8 cellular contexts compared by ENCODE assay signal in the genomic region with DNA sequence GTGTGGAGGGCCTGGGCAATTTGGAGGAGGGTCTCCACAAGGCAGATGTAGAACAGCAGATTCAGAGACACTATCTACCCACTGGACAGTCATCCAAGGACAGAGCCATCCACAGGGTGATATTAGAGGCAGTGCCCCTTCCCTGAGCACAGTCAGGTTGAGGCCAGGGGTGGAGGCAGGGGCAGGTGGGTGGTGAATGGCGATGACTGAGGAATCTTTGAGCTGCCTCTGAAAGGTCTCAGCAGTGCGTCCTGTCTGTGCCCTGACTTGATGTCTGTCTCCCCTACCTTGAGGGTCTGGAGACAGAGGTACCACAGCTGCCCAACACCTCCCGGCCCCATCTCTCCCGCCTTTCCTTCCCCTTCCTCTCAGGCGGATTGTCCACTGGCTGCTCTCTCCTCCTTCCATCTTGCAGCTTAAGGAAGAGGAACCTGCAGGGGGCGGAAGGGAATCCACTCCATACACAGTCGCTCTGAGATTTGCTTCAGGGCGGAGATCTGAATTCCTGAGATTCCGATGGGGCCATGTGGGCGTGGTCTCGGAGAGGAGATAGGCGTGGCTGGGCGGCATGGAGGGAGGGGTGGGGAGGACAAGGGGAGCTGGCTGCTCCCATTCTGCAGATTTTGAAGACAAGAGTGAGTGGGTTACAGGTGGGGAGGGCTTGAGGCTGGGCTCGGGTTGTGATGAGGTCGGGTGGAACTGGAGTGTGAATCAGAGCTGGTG. TPM values are rescaled to one million over a fixed set of nuclear protein-coding genes. Genes with fewer than 3 reads are reported as not detected.
A peak's percentile ranks its signal among the peaks of the same experiment; 100 is the strongest.
DNase-seq lines count a peak whose midpoint lies in the region; ATAC-seq, FAIRE-seq and TF ChIP-seq lines count a peak whose summit lies in the region.

No MANE protein-coding gene starts in this region.

- H3K27ac ChIP-seq in RWPE1 (peak overlapping the region; percentile 3; the same call in 1 of the 2 replicates), pancreas (no peak overlapping the region)
- no peak overlapping the region for H3K27ac ChIP-seq in CD8-positive, alpha-beta T cell (ENCODE audit: low read depth, low read length)

- peaks cover 2% of the 10 kb centered on the region for H3K4me1 Mint-ChIP-seq in CD8-positive, alpha-beta T cell (ENCODE audit: low read depth)

- FAIRE-seq in GM12892 (lab: Jason Lieb, UNC) (peak; percentile 21), pancreas (lab: Jason Lieb, UNC) (no peak)

- H3K4me3 ChIP-seq in foreskin fibroblast (ENCODE audit: low read depth in 1 of 2, low read length in 2 of 2) (no peak overlapping the region), pancreas (no peak overlapping the region)
- no peak overlapping the region for H3K4me3 ChIP-seq in CD8-positive, alpha-beta T cell (ENCODE audit: low read depth, low read length)

- peaks cover 49% of the 10 kb centered on the region for H3K27me3 Mint-ChIP-seq in CD8-positive, alpha-beta T cell (ENCODE audit: low read depth)

- POLR2A ChIA-PET in RWPE1 (lab: Yijun Ruan, JAX; ENCODE audit: low non-redundant PET), result no interaction called here
- POLR2A ChIA-PET in CD8-positive, alpha-beta T cell (lab: Charles Lee), result no interaction called here

- no peak overlapping the region for H3K27ac Mint-ChIP-seq in CD8-positive, alpha-beta T cell

- H3K36me3 Mint-ChIP-seq in CD8-positive, alpha-beta T cell, result no peaks in the 10 kb centered on the region

- no peaks in the 10 kb centered on the region for H3K4me1 ChIP-seq in pancreas
- no peaks in the 10 kb centered on the region for H3K4me1 ChIP-seq in CD8-positive, alpha-beta T cell (ENCODE audit: insufficient read depth, low read length)

- CTCF ChIA-PET in RWPE1 (lab: Yijun Ruan, JAX), result interaction anchor here (0.6 to 1.1 kb wide), 6 partner anchors 13 to 145 kb away, joined by 3 to 4 read pairs (median 4); no protein-coding TSS in a partner anchor
- CTCF ChIA-PET in CD8-positive, alpha-beta T cell (lab: Charles Lee), result interaction anchor here (1.1 kb wide), 1 partner anchor 145 kb away, joined by 3 read pairs; no protein-coding TSS in a partner anchor

- intact Hi-C loops in pancreas (cut with DNase I), result no loop called here
- intact Hi-C loops in CD8-positive, alpha-beta T cell (cut with DNase I, micrococcal nuclease), result no loop called here

- H3K4me3 Mint-ChIP-seq in CD8-positive, alpha-beta T cell, result no peak overlapping the region

- 12 to 14% methylated on average over 14 to 15 of the region's 15 CpGs for WGBS in pancreas, 2 donors

- no peaks in the 10 kb centered on the region for H3K9me3 Mint-ChIP-seq in CD8-positive, alpha-beta T cell

- no peak for TF ChIP-seq POLR2A in GM12892 (IDR thresholded peaks at IDR 0.05; ENCODE audit: low read depth, low read length)

- ATAC-seq in pancreas (peak; percentile 78 to 91 (median 82)), GM21619 (IDR thresholded peaks at IDR 0.05; ENCODE audit: unreplicated experiment) (no peak)
- no peak for ATAC-seq in CD8-positive, alpha-beta T cell

- H3K27me3 ChIP-seq in pancreas, result no peaks in the 10 kb centered on the region
- peaks cover 6% of the 10 kb centered on the region for H3K27me3 ChIP-seq in CD8-positive, alpha-beta T cell (ENCODE audit: insufficient read depth, low read length)

- DNase-seq in GM12892 (ENCODE audit: insufficient read length) (no peak), RWPE1 (ENCODE audit: low spot score) (peak; percentile 90), foreskin fibroblast (peak; percentile 63 to 89), pancreas (peak in 5 of 6 donors; percentile 60 to 82 (median 73)), NCI-H146 treated with DMSO at 0.1 percent for 48 hours (lab: John Stamatoyannopoulos, UW; ENCODE audit: unreplicated experiment) (no peak), GM13977 (ENCODE audit: low spot score) (no peak)
- no peak for DNase-seq in CD8-positive, alpha-beta T cell

- H3K9me3 ChIP-seq in pancreas, result no peaks in the 10 kb centered on the region
- H3K9me3 ChIP-seq in CD8-positive, alpha-beta T cell (ENCODE audit: low read length), result no peaks in the 10 kb centered on the region

- in situ Hi-C loops in GM13977 (cut with MboI; ENCODE audit: low pct_unique_long_range_greater_than_20kb, low sequenced_read_pairs, unreplicated experiment), result no loop called here

- no peak; the same call in 1 of the 2 replicates for TF ChIP-seq CTCF in RWPE1 (conservative IDR thresholded peaks at IDR 0.05; ENCODE audit: low read depth)
- TF ChIP-seq CTCF in foreskin fibroblast (IDR thresholded peaks at IDR 0.05; ENCODE audit: low read depth, low read length), result peak; percentile 76
- peak in 1 of 4 donors; percentile 18 for TF ChIP-seq CTCF in pancreas (IDR thresholded peaks at IDR 0.05)
- no peak for TF ChIP-seq CTCF in CD8-positive, alpha-beta T cell (IDR thresholded peaks at IDR 0.05)
- no peak for TF ChIP-seq CTCF in GM13977 (IDR thresholded peaks at IDR 0.05; ENCODE audit: extremely low read depth, insufficient read depth, missing control alignments)

- no peaks in the 10 kb centered on the region for H3K36me3 ChIP-seq in pancreas
- no peaks in the 10 kb centered on the region for H3K36me3 ChIP-seq in CD8-positive, alpha-beta T cell (ENCODE audit: insufficient read depth, low read length)

RNA-seq across cellular contexts. Expression of a gene that starts 1.7 kb away (rescaled TPM):
- 0.49 TPM for polyA plus RNA-seq in GM12892 (2012; ENCODE audit: missing spikeins)
- 1 to 10 TPM in 1 of 6 donors, under 1 TPM in 1, not detected in 4; 0.09 to 5.6 TPM for total RNA-seq in pancreas
- polyA plus RNA-seq in pancreas, result 1 to 10 TPM in 1 of 2 donors, under 1 TPM in 1; 0.04 to 1.2 TPM
- not detected for total RNA-seq in CD8-positive, alpha-beta T cell

RNA-seq across cellular contexts. Expression of a gene that starts 10.5 kb away (rescaled TPM):
- not detected for polyA plus RNA-seq in GM12892 (2012; ENCODE audit: missing spikeins)
- 1 to 10 TPM in 5 of 6 donors, under 1 TPM in 1; 0.83 to 6.6 (median 2.1) TPM for total RNA-seq in pancreas
- polyA plus RNA-seq in pancreas, result 10 to 100 TPM; 14.4 to 22.9 TPM
- not detected for total RNA-seq in CD8-positive, alpha-beta T cell

RNA-seq across cellular contexts. Expression of a gene that starts 28.5 kb away (rescaled TPM):
- 26.5 TPM for polyA plus RNA-seq in GM12892 (2012; ENCODE audit: missing spikeins)
- total RNA-seq in pancreas, result 10 to 100 TPM; 11.3 to 25.8 (median 17.1) TPM
- 10 to 100 TPM; 40.4 to 40.6 TPM for polyA plus RNA-seq in pancreas
- 10 to 100 TPM; 19.5 to 20.6 TPM for total RNA-seq in CD8-positive, alpha-beta T cell

RNA-seq across cellular contexts. Expression of a gene that starts 34.5 kb away (rescaled TPM):
- 20.5 TPM for polyA plus RNA-seq in GM12892 (2012; ENCODE audit: missing spikeins)
- total RNA-seq in pancreas, result 10 to 100 TPM in 5 of 6 donors, 1 to 10 TPM in 1; 9.4 to 23.2 (median 13.0) TPM
- 10 to 100 TPM; 34.6 to 45.8 TPM for polyA plus RNA-seq in pancreas
- total RNA-seq in CD8-positive, alpha-beta T cell, result 1 to 10 TPM; 7.0 to 7.5 TPM

RNA-seq across cellular contexts. Expression of a gene that starts 41.0 kb away (rescaled TPM):
- not detected for polyA plus RNA-seq in GM12892 (2012; ENCODE audit: missing spikeins)
- not detected for total RNA-seq in pancreas
- polyA plus RNA-seq in pancreas, result under 1 TPM; 0.07 to 0.23 TPM
- total RNA-seq in CD8-positive, alpha-beta T cell, result not detected

Comparison
In these comparisons a context has a peak if more than half of its experiments do, and no peak if none do; other contexts are left out.
1. DNase-seq: peak in RWPE1 (single experiment), foreskin fibroblast (2 of 2) and pancreas (5 of 6); none in GM12892 (single experiment), CD8-positive, alpha-beta T cell (0 of 7), NCI-H146 treated with DMSO at 0.1 percent for 48 hours (single experiment) and GM13977 (single experiment).
2. ATAC-seq: peak in pancreas (4 of 4); none in CD8-positive, alpha-beta T cell (single experiment) and GM21619 (single experiment).